Comparison of ENCODE assay signal across 16 cellular contexts in the genomic region with DNA sequence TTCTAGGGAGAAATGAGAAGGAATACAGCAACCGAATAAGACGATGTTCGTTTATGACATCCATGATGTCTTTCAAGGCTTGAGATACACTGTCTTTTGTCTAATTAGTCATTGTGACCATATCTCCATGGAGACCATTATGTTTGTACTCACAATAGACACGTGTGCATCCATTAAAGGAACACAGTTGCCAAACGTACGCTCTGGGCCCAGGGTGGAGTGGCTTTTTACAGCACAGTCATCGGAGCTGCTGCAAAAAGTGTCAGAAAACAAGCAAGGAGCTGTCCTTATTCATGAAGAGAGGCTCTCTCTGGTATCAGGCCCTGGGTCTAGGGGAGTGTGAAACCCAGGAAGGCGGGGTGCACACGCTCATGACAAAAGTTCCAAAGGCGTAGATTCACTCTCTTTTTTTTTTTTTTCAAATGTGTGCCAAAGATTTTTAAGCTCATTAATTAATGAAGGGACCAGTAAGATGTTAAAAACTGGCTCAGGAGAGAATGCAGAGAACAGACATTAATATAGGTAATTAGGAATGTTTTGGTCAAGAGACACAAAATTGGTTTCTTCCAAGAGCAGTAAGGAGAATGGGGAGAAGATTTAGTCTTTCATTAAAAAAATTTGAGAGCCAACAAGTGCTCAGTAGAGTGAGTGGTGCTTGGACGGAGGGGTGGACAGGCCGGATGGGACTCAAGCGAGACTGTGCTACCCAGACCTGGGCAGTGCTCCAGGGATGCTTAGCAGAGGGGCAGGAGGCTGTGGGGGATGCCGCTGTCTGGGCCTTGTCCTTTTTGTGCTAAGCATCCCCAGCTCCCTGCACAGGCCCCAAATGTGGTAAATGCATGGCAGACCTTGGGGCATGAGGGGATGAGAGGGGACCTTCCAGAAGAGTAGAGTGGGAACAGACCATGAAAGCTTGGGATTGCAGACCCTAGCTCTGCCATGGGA. TPM values are rescaled to one million over a fixed set of nuclear protein-coding genes. Genes with fewer than 3 reads are reported as not detected.
DNase-seq lines count a peak whose midpoint lies in the region; ATAC-seq, FAIRE-seq and TF ChIP-seq lines count a peak whose summit lies in the region.
"Had no signal": no experiment of that assay in that cellular context is flagged by ENCODE, and none has a peak within 500 bp of the region (broad histone marks: within the 10 kb centered on the region; RNA-seq: fewer than 3 reads in every experiment).

No MANE protein-coding gene starts in this region.

- FAIRE-seq in small intestine (lab: Jason Lieb, UNC), result no peak

- H3K27me3 ChIP-seq in endodermal cell (ENCODE audit: control insufficient read depth, insufficient read depth, low read length, poor library complexity, severe bottlenecking) (no peaks in the 10 kb centered on the region), small intestine (ENCODE audit: control insufficient read depth in 2 of 2, insufficient read depth in 2 of 2, low read length in 2 of 2) (no peaks in the 10 kb centered on the region)
- H3K27me3 ChIP-seq: ovary, SJSA1 had no signal

- ATAC-seq in Right ventricle myocardium inferior, result peak; percentile 43
- no peak for ATAC-seq in left ventricle myocardium superior
- ATAC-seq in GM18870 (IDR thresholded peaks at IDR 0.05; ENCODE audit: unreplicated experiment), result no peak

- no peak for TF ChIP-seq CTCF in endodermal cell (conservative IDR thresholded peaks at IDR 0.05)

- H3K36me3 Mint-ChIP-seq in endodermal cell (ENCODE audit: low read depth), result no peaks in the 10 kb centered on the region

- H3K9me3 Mint-ChIP-seq in endodermal cell, result no peaks in the 10 kb centered on the region

- H3K36me3 ChIP-seq in endodermal cell (ENCODE audit: control insufficient read depth, insufficient read depth, low read length) (no peaks in the 10 kb centered on the region), small intestine (ENCODE audit: control insufficient read depth in 2 of 2, insufficient read depth in 2 of 2, low read length in 2 of 2) (no peaks in the 10 kb centered on the region)
- H3K36me3 ChIP-seq: ovary, SJSA1, suprapubic skin had no signal

- WGBS in endodermal cell (ENCODE audit: insufficient coverage in 1 of 2, insufficient read length in 1 of 2), 2 experiments, result 90 to 93% methylated on average over 12 to 14 of the region's 14 CpGs
- WGBS in small intestine, 3 donors, result 57 to 66% (median 65%) methylated on average over 14 of the region's 14 CpGs

- intact Hi-C loops in Right ventricle myocardium inferior (cut with DNase I) (no loop called here), left ventricle myocardium superior (cut with micrococcal nuclease) (no loop called here)

- no peaks in the 10 kb centered on the region for H3K9me3 ChIP-seq in endodermal cell (ENCODE audit: control insufficient read depth, low read length)
- no peaks in the 10 kb centered on the region for H3K9me3 ChIP-seq in small intestine (ENCODE audit: control insufficient read depth, low read depth)
- H3K9me3 ChIP-seq: ovary, SJSA1, suprapubic skin had no signal

- H3K27ac Mint-ChIP-seq in endodermal cell, result no peak overlapping the region

- H3K4me3 Mint-ChIP-seq in endodermal cell, result no peak overlapping the region

- H3K27me3 Mint-ChIP-seq in endodermal cell (ENCODE audit: insufficient read depth), result no peaks in the 10 kb centered on the region

- no peak overlapping the region for H3K4me3 ChIP-seq in endodermal cell (ENCODE audit: low read length)
- H3K4me3 ChIP-seq in small intestine (ENCODE audit: low read depth in 1 of 2, low read length in 2 of 2), result no peak overlapping the region
- H3K4me3 ChIP-seq: ovary, SJSA1, suprapubic skin had no signal

- no peak overlapping the region for H3K9ac ChIP-seq in endodermal cell (ENCODE audit: extremely low read depth, low read length, poor library complexity, severe bottlenecking)

- peaks cover 2% of the 10 kb centered on the region for H3K4me1 Mint-ChIP-seq in endodermal cell

- H3K4me1 ChIP-seq in endodermal cell (ENCODE audit: control insufficient read depth, insufficient read depth, low read length), result no peaks in the 10 kb centered on the region
- no peaks in the 10 kb centered on the region for H3K4me1 ChIP-seq in small intestine (ENCODE audit: control insufficient read depth in 2 of 2, insufficient read depth in 1 of 2, low read depth in 1 of 2, low read length in 1 of 2)
- H3K4me1 ChIP-seq: SJSA1 had no signal

- DNase-seq in Right ventricle myocardium inferior (ENCODE audit: missing footprints) (no peak), left ventricle myocardium superior (no peak), NCI-H748 (lab: John Stamatoyannopoulos, UW; ENCODE audit: unreplicated experiment) (peak; percentile 89), endodermal cell (no peak), GF-D8 (lab: John Stamatoyannopoulos, UW) (no peak), SK-N-DZ (ENCODE audit: low spot score) (no peak), small intestine (no peak)
- DNase-seq: activated naive CD4-positive, alpha-beta T cell; DND-41; NCI-H1048; ovary had no signal

- H3K27ac ChIP-seq in endodermal cell (ENCODE audit: low read depth, low read length) (peak overlapping the region; percentile 38), small intestine (ENCODE audit: low read depth in 1 of 2, low read length in 1 of 2) (no peak overlapping the region)
- H3K27ac ChIP-seq: ovary, SJSA1, suprapubic skin had no signal

RNA-seq across cellular contexts. Expression of a gene that starts 34.9 kb away (rescaled TPM):
- total RNA-seq in Right ventricle myocardium inferior (not detected), left ventricle myocardium superior (not detected), endodermal cell (not detected)
- polyA plus RNA-seq in endodermal cell (2013, experiment 1 of 2), result not detected
- not detected for polyA plus RNA-seq in endodermal cell (2013, experiment 2 of 2)
- not detected in 2 replicates for polyA plus RNA-seq in SK-N-DZ (2014; cell fraction: cytosol; rRNA removed)
- not detected in 2 replicates for polyA plus RNA-seq in SK-N-DZ (2014; cell fraction: nucleus; rRNA removed)
- not detected for polyA plus RNA-seq in small intestine
- total RNA-seq: glomerular endothelial cell, ovary, SJSA1, suprapubic skin had no signal
- polyA plus RNA-seq: AG04450, ovary had no signal
